In the genomic region with DNA sequence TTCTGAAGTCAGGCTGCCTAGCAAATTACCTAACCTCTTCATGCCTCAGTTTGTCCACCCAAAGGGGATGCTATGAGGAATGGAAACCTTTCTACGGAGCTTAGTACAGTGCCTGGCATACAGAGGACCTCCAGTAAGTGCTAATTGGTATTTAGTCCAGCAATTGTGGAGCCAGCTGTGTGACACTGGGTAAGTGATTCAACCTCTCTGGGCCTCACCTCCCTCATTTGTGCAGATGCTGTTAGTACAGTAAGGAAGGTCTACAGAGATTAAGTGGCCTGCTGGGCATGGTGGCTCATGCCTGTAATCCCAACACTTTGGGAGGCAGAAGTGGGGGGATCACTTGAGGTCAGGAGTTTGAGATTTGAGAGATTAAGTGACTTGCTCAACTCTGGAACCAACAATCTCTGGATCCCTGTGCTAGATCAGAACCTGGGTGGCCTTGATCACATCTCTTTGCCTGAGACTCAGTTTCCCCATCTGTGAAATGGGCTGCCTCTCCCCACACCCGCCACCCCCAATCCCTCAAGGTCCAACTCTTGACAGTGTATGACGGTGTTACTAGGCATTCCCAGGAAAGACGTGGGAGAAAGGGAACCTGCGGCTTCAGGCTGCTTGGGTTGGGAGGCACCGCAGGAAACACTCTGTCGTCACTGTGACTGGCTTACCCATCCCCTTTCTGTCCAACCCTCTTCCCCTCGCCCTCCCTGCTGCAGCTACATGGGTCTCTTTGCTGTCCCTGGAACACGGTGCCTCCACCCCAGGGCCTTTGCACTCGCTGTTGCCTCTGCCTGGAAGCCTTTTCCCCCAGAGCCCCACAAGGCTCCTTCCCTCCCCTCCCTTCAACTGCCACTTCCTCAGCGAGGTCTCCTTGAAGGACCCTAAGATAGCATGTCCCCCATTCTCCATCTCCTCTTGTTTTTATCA, we compare ENCODE assay signal across 1 cellular context.
TF ChIP-seq lines count a peak whose summit lies in the region.

No MANE protein-coding gene starts in this region.

TF ChIP-seq in K562, 482 proteins besides CTCF, POLR2A, EP300 and RAD21:
- TF ChIP-seq ZZZ3 (IDR thresholded peaks at IDR 0.05), result no peak
- TF ChIP-seq ZNF589 (CRISPR knock-in tag; IDR thresholded peaks at IDR 0.05; ENCODE audit: low read depth), result 0 out of 2 replicates have a peak, but pooled peaks have one; percentile 35
- TF ChIP-seq KDM1A (IDR thresholded peaks at IDR 0.05), result peak in 1 of 2 experiments; percentile 63; a peak in 2 of 4 replicates
- TF ChIP-seq BRD4 (IDR thresholded peaks at IDR 0.05), result no peak
- no peak for TF ChIP-seq TAF1 (IDR thresholded peaks at IDR 0.05; ENCODE audit: control insufficient read depth, extremely low read depth, insufficient read depth, low read length, severe bottlenecking)
- TF ChIP-seq MYNN (IDR thresholded peaks at IDR 0.05), result no peak
- no peak for TF ChIP-seq MYNN (CRISPR knock-in tag; IDR thresholded peaks at IDR 0.05)
- TF ChIP-seq ZNF324 (CRISPR knock-in tag; IDR thresholded peaks at IDR 0.05), result no peak
- TF ChIP-seq ADNP (tag; IDR thresholded peaks at IDR 0.05), result peak; percentile 93
- TF ChIP-seq PHF20 (IDR thresholded peaks at IDR 0.05; ENCODE audit: partially characterized antibody), result peak; percentile 22
- peak; percentile 70 for TF ChIP-seq ZFP36 (IDR thresholded peaks at IDR 0.05; ENCODE audit: low read depth, low read length, partially characterized antibody)
- TF ChIP-seq, protein P1, sequence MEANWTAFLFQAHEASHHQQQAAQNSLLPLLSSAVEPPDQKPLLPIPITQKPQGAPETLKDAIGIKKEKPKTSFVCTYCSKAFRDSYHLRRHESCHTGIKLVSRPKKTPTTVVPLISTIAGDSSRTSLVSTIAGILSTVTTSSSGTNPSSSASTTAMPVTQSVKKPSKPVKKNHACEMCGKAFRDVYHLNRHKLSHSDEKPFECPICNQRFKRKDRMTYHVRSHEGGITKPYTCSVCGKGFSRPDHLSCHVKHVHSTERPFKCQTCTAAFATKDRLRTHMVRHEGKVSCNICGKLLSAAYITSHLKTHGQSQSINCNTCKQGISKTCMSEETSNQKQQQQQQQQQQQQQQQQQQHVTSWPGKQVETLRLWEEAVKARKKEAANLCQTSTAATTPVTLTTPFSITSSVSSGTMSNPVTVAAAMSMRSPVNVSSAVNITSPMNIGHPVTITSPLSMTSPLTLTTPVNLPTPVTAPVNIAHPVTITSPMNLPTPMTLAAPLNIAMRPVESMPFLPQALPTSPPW (CRISPR knock-in tag; IDR thresholded peaks at IDR 0.05), result no peak
- TF ChIP-seq, protein P2, sequence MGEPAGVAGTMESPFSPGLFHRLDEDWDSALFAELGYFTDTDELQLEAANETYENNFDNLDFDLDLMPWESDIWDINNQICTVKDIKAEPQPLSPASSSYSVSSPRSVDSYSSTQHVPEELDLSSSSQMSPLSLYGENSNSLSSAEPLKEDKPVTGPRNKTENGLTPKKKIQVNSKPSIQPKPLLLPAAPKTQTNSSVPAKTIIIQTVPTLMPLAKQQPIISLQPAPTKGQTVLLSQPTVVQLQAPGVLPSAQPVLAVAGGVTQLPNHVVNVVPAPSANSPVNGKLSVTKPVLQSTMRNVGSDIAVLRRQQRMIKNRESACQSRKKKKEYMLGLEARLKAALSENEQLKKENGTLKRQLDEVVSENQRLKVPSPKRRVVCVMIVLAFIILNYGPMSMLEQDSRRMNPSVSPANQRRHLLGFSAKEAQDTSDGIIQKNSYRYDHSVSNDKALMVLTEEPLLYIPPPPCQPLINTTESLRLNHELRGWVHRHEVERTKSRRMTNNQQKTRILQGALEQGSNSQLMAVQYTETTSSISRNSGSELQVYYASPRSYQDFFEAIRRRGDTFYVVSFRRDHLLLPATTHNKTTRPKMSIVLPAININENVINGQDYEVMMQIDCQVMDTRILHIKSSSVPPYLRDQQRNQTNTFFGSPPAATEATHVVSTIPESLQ (CRISPR knock-in tag; IDR thresholded peaks at IDR 0.05), result no peak
- TF ChIP-seq, protein P3, sequence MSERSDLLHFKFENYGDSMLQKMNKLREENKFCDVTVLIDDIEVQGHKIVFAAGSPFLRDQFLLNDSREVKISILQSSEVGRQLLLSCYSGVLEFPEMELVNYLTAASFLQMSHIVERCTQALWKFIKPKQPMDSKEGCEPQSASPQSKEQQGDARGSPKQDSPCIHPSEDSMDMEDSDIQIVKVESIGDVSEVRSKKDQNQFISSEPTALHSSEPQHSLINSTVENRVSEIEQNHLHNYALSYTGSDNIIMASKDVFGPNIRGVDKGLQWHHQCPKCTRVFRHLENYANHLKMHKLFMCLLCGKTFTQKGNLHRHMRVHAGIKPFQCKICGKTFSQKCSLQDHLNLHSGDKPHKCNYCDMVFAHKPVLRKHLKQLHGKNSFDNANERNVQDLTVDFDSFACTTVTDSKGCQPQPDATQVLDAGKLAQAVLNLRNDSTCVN (CRISPR knock-in tag; IDR thresholded peaks at IDR 0.05), result no peak
- TF ChIP-seq ELF1 (tag; IDR thresholded peaks at IDR 0.05), result no peak
- TF ChIP-seq ZNF75A (CRISPR knock-in tag; IDR thresholded peaks at IDR 0.05), result no peak
- TF ChIP-seq NUFIP1 (IDR thresholded peaks at IDR 0.05; ENCODE audit: partially characterized antibody), result no peak
- TF ChIP-seq, protein P4, sequence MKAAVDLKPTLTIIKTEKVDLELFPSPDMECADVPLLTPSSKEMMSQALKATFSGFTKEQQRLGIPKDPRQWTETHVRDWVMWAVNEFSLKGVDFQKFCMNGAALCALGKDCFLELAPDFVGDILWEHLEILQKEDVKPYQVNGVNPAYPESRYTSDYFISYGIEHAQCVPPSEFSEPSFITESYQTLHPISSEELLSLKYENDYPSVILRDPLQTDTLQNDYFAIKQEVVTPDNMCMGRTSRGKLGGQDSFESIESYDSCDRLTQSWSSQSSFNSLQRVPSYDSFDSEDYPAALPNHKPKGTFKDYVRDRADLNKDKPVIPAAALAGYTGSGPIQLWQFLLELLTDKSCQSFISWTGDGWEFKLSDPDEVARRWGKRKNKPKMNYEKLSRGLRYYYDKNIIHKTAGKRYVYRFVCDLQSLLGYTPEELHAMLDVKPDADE (conservative IDR thresholded peaks at IDR 0.05; ENCODE audit: control insufficient read depth, low read depth, low read length), result no peak
- peak; percentile 60; the same call in 1 of the 2 replicates for TF ChIP-seq HDAC2 (IDR thresholded peaks at IDR 0.05)
- no peak for TF ChIP-seq CREM (IDR thresholded peaks at IDR 0.05; ENCODE audit: low read depth)
- TF ChIP-seq TAF7 (tag; IDR thresholded peaks at IDR 0.05), result no peak
- TF ChIP-seq ZNF695 (CRISPR knock-in tag; IDR thresholded peaks at IDR 0.05), result no peak
- TF ChIP-seq SOX6 (IDR thresholded peaks at IDR 0.05), result no peak
- TF ChIP-seq ZNF197 (CRISPR knock-in tag; IDR thresholded peaks at IDR 0.05; ENCODE audit: low read depth), result no peak
- TF ChIP-seq, protein P5, sequence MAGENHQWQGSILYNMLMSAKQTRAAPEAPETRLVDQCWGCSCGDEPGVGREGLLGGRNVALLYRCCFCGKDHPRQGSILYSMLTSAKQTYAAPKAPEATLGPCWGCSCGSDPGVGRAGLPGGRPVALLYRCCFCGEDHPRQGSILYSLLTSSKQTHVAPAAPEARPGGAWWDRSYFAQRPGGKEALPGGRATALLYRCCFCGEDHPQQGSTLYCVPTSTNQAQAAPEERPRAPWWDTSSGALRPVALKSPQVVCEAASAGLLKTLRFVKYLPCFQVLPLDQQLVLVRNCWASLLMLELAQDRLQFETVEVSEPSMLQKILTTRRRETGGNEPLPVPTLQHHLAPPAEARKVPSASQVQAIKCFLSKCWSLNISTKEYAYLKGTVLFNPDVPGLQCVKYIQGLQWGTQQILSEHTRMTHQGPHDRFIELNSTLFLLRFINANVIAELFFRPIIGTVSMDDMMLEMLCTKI (IDR thresholded peaks at IDR 0.05; ENCODE audit: partially characterized antibody), result no peak
- TF ChIP-seq GATAD2A (IDR thresholded peaks at IDR 0.05), result no peak
- TF ChIP-seq NR2C1 (IDR thresholded peaks at IDR 0.05), result no peak
- no peak for TF ChIP-seq NR2C1 (tag; IDR thresholded peaks at IDR 0.05)
- TF ChIP-seq XRCC3 (IDR thresholded peaks at IDR 0.05), result no peak
- TF ChIP-seq, protein P6, sequence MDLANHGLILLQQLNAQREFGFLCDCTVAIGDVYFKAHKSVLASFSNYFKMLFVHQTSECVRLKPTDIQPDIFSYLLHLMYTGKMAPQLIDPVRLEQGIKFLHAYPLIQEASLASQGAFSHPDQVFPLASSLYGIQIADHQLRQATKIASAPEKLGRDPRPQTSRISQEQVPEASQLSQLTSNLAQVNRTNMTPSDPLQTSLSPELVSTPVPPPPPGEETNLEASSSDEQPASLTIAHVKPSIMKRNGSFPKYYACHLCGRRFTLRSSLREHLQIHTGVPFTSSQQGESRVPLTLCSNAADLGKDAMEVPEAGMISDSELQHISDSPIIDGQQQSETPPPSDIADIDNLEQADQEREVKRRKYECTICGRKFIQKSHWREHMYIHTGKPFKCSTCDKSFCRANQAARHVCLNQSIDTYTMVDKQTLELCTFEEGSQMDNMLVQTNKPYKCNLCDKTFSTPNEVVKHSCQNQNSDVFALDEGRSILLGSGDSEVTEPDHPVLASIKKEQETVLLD (IDR thresholded peaks at IDR 0.05), result no peak
- TF ChIP-seq BCOR (IDR thresholded peaks at IDR 0.05), result peak; percentile 95
- TF ChIP-seq, protein P7, sequence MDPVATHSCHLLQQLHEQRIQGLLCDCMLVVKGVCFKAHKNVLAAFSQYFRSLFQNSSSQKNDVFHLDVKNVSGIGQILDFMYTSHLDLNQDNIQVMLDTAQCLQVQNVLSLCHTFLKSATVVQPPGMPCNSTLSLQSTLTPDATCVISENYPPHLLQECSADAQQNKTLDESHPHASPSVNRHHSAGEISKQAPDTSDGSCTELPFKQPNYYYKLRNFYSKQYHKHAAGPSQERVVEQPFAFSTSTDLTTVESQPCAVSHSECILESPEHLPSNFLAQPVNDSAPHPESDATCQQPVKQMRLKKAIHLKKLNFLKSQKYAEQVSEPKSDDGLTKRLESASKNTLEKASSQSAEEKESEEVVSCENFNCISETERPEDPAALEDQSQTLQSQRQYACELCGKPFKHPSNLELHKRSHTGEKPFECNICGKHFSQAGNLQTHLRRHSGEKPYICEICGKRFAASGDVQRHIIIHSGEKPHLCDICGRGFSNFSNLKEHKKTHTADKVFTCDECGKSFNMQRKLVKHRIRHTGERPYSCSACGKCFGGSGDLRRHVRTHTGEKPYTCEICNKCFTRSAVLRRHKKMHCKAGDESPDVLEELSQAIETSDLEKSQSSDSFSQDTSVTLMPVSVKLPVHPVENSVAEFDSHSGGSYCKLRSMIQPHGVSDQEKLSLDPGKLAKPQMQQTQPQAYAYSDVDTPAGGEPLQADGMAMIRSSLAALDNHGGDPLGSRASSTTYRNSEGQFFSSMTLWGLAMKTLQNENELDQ (CRISPR knock-in tag; IDR thresholded peaks at IDR 0.05; ENCODE audit: borderline replicate concordance), result no peak
- TF ChIP-seq CHD4 (IDR thresholded peaks at IDR 0.05; ENCODE audit: insufficient read depth, insufficient replicate concordance, low read depth, low read length, poor library complexity, severe bottlenecking), result peak; percentile 86
- no peak for TF ChIP-seq NFRKB (IDR thresholded peaks at IDR 0.05; ENCODE audit: low read depth)
- no peak for TF ChIP-seq ZNF395 (CRISPR knock-in tag; IDR thresholded peaks at IDR 0.05)
- TF ChIP-seq RBM25 (IDR thresholded peaks at IDR 0.05; ENCODE audit: low read depth, low read length, severe bottlenecking), result peak; percentile 79
- TF ChIP-seq ZKSCAN8 (CRISPR knock-in tag; IDR thresholded peaks at IDR 0.05), result no peak
- TF ChIP-seq, protein P8, sequence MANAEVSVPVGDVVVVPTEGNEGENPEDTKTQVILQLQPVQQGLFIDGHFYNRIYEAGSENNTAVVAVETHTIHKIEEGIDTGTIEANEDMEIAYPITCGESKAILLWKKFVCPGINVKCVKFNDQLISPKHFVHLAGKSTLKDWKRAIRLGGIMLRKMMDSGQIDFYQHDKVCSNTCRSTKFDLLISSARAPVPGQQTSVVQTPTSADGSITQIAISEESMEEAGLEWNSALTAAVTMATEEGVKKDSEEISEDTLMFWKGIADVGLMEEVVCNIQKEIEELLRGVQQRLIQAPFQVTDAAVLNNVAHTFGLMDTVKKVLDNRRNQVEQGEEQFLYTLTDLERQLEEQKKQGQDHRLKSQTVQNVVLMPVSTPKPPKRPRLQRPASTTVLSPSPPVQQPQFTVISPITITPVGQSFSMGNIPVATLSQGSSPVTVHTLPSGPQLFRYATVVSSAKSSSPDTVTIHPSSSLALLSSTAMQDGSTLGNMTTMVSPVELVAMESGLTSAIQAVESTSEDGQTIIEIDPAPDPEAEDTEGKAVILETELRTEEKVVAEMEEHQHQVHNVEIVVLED (CRISPR knock-in tag; IDR thresholded peaks at IDR 0.05), result no peak
- TF ChIP-seq NR3C1 (CRISPR knock-in tag; IDR thresholded peaks at IDR 0.05), result no peak
- no peak for TF ChIP-seq CBX3 (IDR thresholded peaks at IDR 0.05; ENCODE audit: borderline replicate concordance in 1 of 2, low read length in 2 of 2)
- TF ChIP-seq RBM14 (IDR thresholded peaks at IDR 0.05; ENCODE audit: borderline replicate concordance, insufficient read depth, low read depth, low read length), result no peak
- TF ChIP-seq PTBP1 (IDR thresholded peaks at IDR 0.05; ENCODE audit: low read depth, low read length), result peak; percentile 36
- no peak for TF ChIP-seq HSF4 (CRISPR knock-in tag; IDR thresholded peaks at IDR 0.05; ENCODE audit: borderline replicate concordance)
- TF ChIP-seq HMGN3 (IDR thresholded peaks at IDR 0.05; ENCODE audit: borderline replicate concordance, extremely low read depth, insufficient read length, low read depth, low read length), result no peak
- peak; percentile 74; the same call in 1 of the 2 replicates for TF ChIP-seq SMARCA5 (IDR thresholded peaks at IDR 0.05)
- no peak for TF ChIP-seq ZNF280A (IDR thresholded peaks at IDR 0.05; ENCODE audit: low read depth, partially characterized antibody)
- TF ChIP-seq CEBPB (tag; IDR thresholded peaks at IDR 0.05), result no peak
- no peak for TF ChIP-seq NFE2L1 (tag; IDR thresholded peaks at IDR 0.05; ENCODE audit: borderline replicate concordance, low read depth)
